ENCODE assay signal across 25 cellular contexts in the genomic region with DNA sequence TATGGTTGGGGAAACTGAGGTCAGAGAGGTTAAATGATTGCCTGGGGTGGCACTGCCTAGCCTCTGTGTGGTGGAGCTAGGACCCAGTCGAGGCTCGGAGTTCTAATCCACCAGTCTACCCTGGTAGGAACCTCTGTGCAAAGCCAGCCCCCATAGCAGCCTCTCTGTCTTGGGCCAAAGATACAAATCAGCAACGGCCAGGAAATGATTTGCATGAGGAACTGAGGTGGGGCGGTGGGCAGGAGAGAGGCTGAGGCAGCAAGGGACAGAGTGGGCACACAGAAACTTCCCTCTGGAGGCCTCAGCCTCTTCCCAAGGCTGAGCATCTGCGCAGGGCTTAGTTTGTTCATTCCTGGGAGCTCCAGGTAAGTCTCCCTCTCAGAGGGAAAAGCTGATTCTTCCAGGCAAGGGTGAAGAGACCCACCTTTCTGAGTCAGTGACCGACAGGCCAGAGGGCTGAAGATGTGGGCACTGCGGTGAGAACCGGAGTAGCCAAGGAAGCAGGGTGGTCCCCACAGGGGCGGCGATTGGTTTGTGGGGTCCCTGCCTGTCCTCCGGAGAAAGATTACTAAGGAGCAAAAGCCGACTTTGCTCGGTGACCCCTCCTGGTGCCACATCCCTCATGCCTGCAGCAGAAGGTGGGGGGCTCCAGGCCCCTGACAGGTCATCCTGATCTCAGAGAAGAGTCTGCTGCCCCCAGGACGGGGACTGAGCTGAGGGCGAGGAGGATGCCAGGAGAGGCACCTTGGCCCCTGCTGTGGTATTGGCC.
"Had no signal": no experiment of that assay in that cellular context is flagged by ENCODE, and none has a peak within 500 bp of the region (broad histone marks: within the 10 kb centered on the region; RNA-seq: fewer than 3 reads in every experiment).

No MANE protein-coding gene starts in this region.

- H3K9me3 ChIP-seq: ascending aorta, pancreas, psoas muscle, stomach, suprapubic skin, tibial nerve, uterus had no signal

- ATAC-seq: activated naive CD4-positive, alpha-beta T cell treated with anti-CD3 and anti-CD28 coated beads, Interleukin-2, amount 50 U/mL, for 72 hours; esophagus mucosa; left ventricle myocardium superior; pancreas; psoas muscle; right cardiac atrium; stimulated activated effector memory CD8-positive, alpha-beta T cell treated with anti-CD3 and anti-CD28 coated beads, Interleukin-12 subunit alpha, Interleukin-12 subunit beta, amount 100 ng/mL, for 72 hours had no signal

- H3K36me3 ChIP-seq: brain microvascular endothelial cell, pancreas, stomach, suprapubic skin, tibial nerve, uterus had no signal

- H3K27me3 ChIP-seq: ascending aorta, brain microvascular endothelial cell, pancreas, stomach, suprapubic skin, tibial nerve, uterus had no signal

- H3K4me1 ChIP-seq: pancreas, psoas muscle had no signal

- DNase-seq: activated T-cell treated with anti-CD3 and anti-CD28 coated beads, Interleukin-2, amount 50 U/mL, for 1 hour; brain microvascular endothelial cell; central memory CD4-positive, alpha-beta T cell; dermis blood vessel endothelial cell; effector CD8-positive, alpha-beta T cell; foreskin melanocyte; glutamatergic neuron; hypothalamus; left ventricle myocardium superior; mammary epithelial cell; pancreas; psoas muscle; right cardiac atrium; stimulated activated CD4-positive, alpha-beta T cell treated with anti-CD3 and anti-CD28 coated beads, Interleukin-2, amount 100 ng/mL, for 24 hours; stomach; uterus had no signal

- H3K4me3 ChIP-seq: ascending aorta, pancreas, psoas muscle, skin epidermis, stomach, suprapubic skin, tibial nerve, uterus had no signal

- H3K36me3 Mint-ChIP-seq: activated naive CD4-positive, alpha-beta T cell treated with anti-CD3 and anti-CD28 coated beads, Interleukin-2, amount 50 U/mL, for 72 hours; mesothelial cell of epicardium; stimulated activated effector memory CD8-positive, alpha-beta T cell treated with anti-CD3 and anti-CD28 coated beads, Interleukin-12 subunit alpha, Interleukin-12 subunit beta, amount 100 ng/mL, for 72 hours had no signal

- H3K27ac Mint-ChIP-seq: activated naive CD4-positive, alpha-beta T cell treated with anti-CD3 and anti-CD28 coated beads, Interleukin-2, amount 50 U/mL, for 72 hours; mesothelial cell of epicardium; nephron; stimulated activated effector memory CD8-positive, alpha-beta T cell treated with anti-CD3 and anti-CD28 coated beads, Interleukin-12 subunit alpha, Interleukin-12 subunit beta, amount 100 ng/mL, for 72 hours had no signal

- H3K9me3 Mint-ChIP-seq: activated naive CD4-positive, alpha-beta T cell treated with anti-CD3 and anti-CD28 coated beads, Interleukin-2, amount 50 U/mL, for 72 hours; mesothelial cell of epicardium; nephron; stimulated activated effector memory CD8-positive, alpha-beta T cell treated with anti-CD3 and anti-CD28 coated beads, Interleukin-12 subunit alpha, Interleukin-12 subunit beta, amount 100 ng/mL, for 72 hours had no signal

- H3K4me3 Mint-ChIP-seq: mesothelial cell of epicardium; nephron; stimulated activated effector memory CD8-positive, alpha-beta T cell treated with anti-CD3 and anti-CD28 coated beads, Interleukin-12 subunit alpha, Interleukin-12 subunit beta, amount 100 ng/mL, for 72 hours had no signal

- H3K27ac ChIP-seq: brain microvascular endothelial cell, pancreas, psoas muscle, skin epidermis, stomach, suprapubic skin, tibial nerve, uterus had no signal
